Comparison of ENCODE assay signal across 3 cellular contexts in genomic region chr9:125396799-125397198, GRCh38.
TF ChIP-seq lines count a peak whose summit lies in the region.

No MANE protein-coding gene starts in this region.

TF ChIP-seq in HepG2, 621 proteins besides CTCF, POLR2A, EP300 and RAD21:
- TF ChIP-seq ZNF256 (CRISPR knock-in tag; conservative IDR thresholded peaks at IDR 0.05) (no peak), MAFK (conservative IDR thresholded peaks at IDR 0.05 in 1 of 2, IDR thresholded peaks at IDR 0.05 in 1 of 2; ENCODE audit: low read length in 2 of 2) (peak; percentile 66 to 85; a peak in 3 of 4 replicates), MAFF (IDR thresholded peaks at IDR 0.05; ENCODE audit: low read depth, low read length) (peak; percentile 61), ZNF646 (CRISPR knock-in tag; IDR thresholded peaks at IDR 0.05) (no peak)
TF ChIP-seq in HepG2: peak in this region for 2.

TF ChIP-seq in IMR-90, 13 proteins besides CTCF, POLR2A, EP300 and RAD21:
- peak; percentile 69 for TF ChIP-seq MAFK (IDR thresholded peaks at IDR 0.05; ENCODE audit: low read depth, low read length)
- TF ChIP-seq MAZ (IDR thresholded peaks at IDR 0.05; ENCODE audit: borderline replicate concordance, low read depth, low read length) = no peak
- no peak for TF ChIP-seq RCOR1 (IDR thresholded peaks at IDR 0.05; ENCODE audit: insufficient replicate concordance, low read length)
- no peak for TF ChIP-seq ELK1 (IDR thresholded peaks at IDR 0.05; ENCODE audit: borderline replicate concordance, low read depth, low read length)
- TF ChIP-seq CHD1 (IDR thresholded peaks at IDR 0.05; ENCODE audit: low read depth, low read length) = no peak

TF ChIP-seq in SK-N-SH treated with all-trans-retinoic acid at 6 μM for 48 hours, 23 proteins besides CTCF, POLR2A, EP300 and RAD21:
- TF ChIP-seq ZNF565 (CRISPR knock-in tag; conservative IDR thresholded peaks at IDR 0.05; ENCODE audit: low read depth) (no peak), RARB (CRISPR knock-in tag; IDR thresholded peaks at IDR 0.05) (no peak), PPARA (CRISPR knock-in tag; IDR thresholded peaks at IDR 0.05; ENCODE audit: borderline replicate concordance) (no peak), PATZ1 (CRISPR knock-in tag; IDR thresholded peaks at IDR 0.05; ENCODE audit: borderline replicate concordance) (no peak), ZFP30 (CRISPR knock-in tag; IDR thresholded peaks at IDR 0.05) (no peak), ZC3H10 (CRISPR knock-in tag; IDR thresholded peaks at IDR 0.05) (no peak), CSDC2 (CRISPR knock-in tag; IDR thresholded peaks at IDR 0.05) (no peak), GLIS3 (CRISPR knock-in tag; IDR thresholded peaks at IDR 0.05) (no peak), OSR1 (CRISPR knock-in tag; IDR thresholded peaks at IDR 0.05) (no peak), ARNTL (CRISPR knock-in tag; IDR thresholded peaks at IDR 0.05; ENCODE audit: borderline replicate concordance, low read depth) (no peak), SNAI2 (CRISPR knock-in tag; IDR thresholded peaks at IDR 0.05) (no peak)
